In the genomic region with DNA sequence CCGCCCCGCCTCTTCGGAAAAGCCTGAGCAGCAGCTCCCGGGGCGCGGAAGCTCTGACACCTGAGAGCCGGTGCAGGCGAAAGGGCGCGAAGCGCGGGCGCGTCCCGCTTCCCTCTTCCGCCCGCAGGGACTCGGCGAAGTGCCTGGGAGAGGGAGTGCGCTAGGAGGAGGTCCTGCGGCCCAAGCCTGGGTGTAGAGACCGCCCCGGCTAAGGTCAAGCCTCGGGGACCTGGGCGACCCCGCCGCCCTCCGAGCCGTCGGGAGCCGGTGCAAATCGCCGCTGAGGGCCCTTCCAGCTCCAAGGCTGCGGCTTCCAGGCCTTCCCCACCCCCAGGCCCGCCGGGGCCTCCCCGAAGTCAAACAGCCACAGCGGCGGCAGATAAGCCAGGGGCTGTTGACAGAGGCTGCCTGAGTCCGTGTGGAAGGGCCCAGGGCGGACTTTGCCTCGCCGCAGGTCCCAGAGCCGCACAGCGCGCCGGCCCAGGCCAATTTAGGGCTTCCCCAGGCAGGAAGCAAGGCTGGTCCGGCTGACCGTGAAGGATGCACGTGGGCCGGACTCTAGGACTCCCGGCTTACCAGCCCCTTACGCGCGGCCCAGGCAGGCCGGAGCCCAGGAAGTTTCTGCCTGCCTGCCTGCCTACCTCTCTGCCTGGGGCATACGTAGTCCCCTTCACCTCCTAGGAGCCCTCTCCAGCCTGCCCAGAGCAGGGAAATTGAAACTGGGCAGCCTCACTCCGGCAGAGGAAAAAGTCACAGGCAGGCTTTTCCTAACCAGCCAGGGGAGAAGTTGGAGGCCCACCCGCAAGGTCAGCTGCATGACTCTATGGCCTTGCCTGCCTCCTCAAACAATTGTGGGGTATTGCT, we compare ENCODE assay signal across 11 cellular contexts. TPM values are rescaled to one million over a fixed set of nuclear protein-coding genes. Genes with fewer than 3 reads are reported as not detected.
DNase-seq lines count a peak whose midpoint lies in the region; ATAC-seq and TF ChIP-seq lines count a peak whose summit lies in the region.
"Had no signal": no experiment of that assay in that cellular context is flagged by ENCODE, and none has a peak within 500 bp of the region (broad histone marks: within the 10 kb centered on the region; RNA-seq: fewer than 3 reads in every experiment).

No MANE protein-coding gene starts in this region.

- no CpG with 5 or more reads among the region's 59 CpGs for WGBS in mesendoderm (ENCODE audit: extremely low coverage, insufficient coverage, low lambda C conversion rate)
- 40% methylated on average over 56 of the region's 59 CpGs; no CpG with 5 or more reads in 1 of the 2 donors for WGBS in transverse colon (ENCODE audit: low coverage in 1 of 2), 2 donors

- H3K27me3 ChIP-seq in dorsolateral prefrontal cortex (peaks cover 0 to 31% (median 3%) of the 10 kb centered on the region in 45 donors), mesendoderm (ENCODE audit: insufficient read depth, low read length, poor library complexity) (peaks cover 61% of the 10 kb centered on the region), transverse colon (peaks cover 29% of the 10 kb centered on the region)

- ATAC-seq in activated T-cell treated with anti-CD3 and anti-CD28 coated beads, Interleukin-2, amount 50 U/mL, for 72 hours (replicated peaks in 1 of 2), result no peak
- no peak for ATAC-seq in activated T-cell treated with anti-CD3 and anti-CD28 coated beads, Interleukin-2, amount 50 U/mL, for 4 hours

- intact Hi-C loops in dorsolateral prefrontal cortex (cut with DNase I), result no loop called here
- intact Hi-C loops in transverse colon (cut with DNase I; ENCODE audit: low total_unique reads), result no loop called here

- H3K4me2 ChIP-seq in mesendoderm (ENCODE audit: low read length), result peak overlapping the region; percentile 57

- H3K4me1 Mint-ChIP-seq in activated T-cell treated with anti-CD3 and anti-CD28 coated beads, Interleukin-2, amount 50 U/mL, for 72 hours (ENCODE audit: low read depth), result peaks cover 28% of the 10 kb centered on the region
- H3K4me1 Mint-ChIP-seq in activated T-cell treated with anti-CD3 and anti-CD28 coated beads, Interleukin-2, amount 50 U/mL, for 4 hours (ENCODE audit: low read depth), result peaks cover 20% of the 10 kb centered on the region

- peaks cover 66% of the 10 kb centered on the region for H3K27me3 Mint-ChIP-seq in activated T-cell treated with anti-CD3 and anti-CD28 coated beads, Interleukin-2, amount 50 U/mL, for 72 hours (ENCODE audit: low read depth)
- H3K27me3 Mint-ChIP-seq in activated T-cell treated with anti-CD3 and anti-CD28 coated beads, Interleukin-2, amount 50 U/mL, for 4 hours (ENCODE audit: low read depth), result peaks cover 60% of the 10 kb centered on the region

- no peak overlapping the region for H2BK15ac ChIP-seq in mesendoderm (replicated peaks; ENCODE audit: low read depth)

- no peaks in the 10 kb centered on the region for H3K9me3 Mint-ChIP-seq in activated T-cell treated with anti-CD3 and anti-CD28 coated beads, Interleukin-2, amount 50 U/mL, for 72 hours
- H3K9me3 Mint-ChIP-seq in activated T-cell treated with anti-CD3 and anti-CD28 coated beads, Interleukin-2, amount 50 U/mL, for 4 hours, result no peaks in the 10 kb centered on the region

- H3K23ac ChIP-seq in mesendoderm (ENCODE audit: low read length), result no peak overlapping the region

- no peak overlapping the region for H4K8ac ChIP-seq in mesendoderm (ENCODE audit: low read depth, low read length)

- no peaks in the 10 kb centered on the region for H3K79me2 ChIP-seq in mesendoderm (ENCODE audit: control insufficient read depth, insufficient read depth, low read length)

- TF ChIP-seq EP300 in transverse colon (IDR thresholded peaks at IDR 0.05; ENCODE audit: low read depth), result no peak

- no peaks in the 10 kb centered on the region for H3K36me3 Mint-ChIP-seq in activated T-cell treated with anti-CD3 and anti-CD28 coated beads, Interleukin-2, amount 50 U/mL, for 72 hours (ENCODE audit: insufficient read depth in 2 of 2)
- no peaks in the 10 kb centered on the region for H3K36me3 Mint-ChIP-seq in activated T-cell treated with anti-CD3 and anti-CD28 coated beads, Interleukin-2, amount 50 U/mL, for 4 hours (ENCODE audit: insufficient read depth)

- H2AK5ac ChIP-seq in mesendoderm (ENCODE audit: low read length), result no peak overlapping the region

- in situ Hi-C loops in transverse colon (cut with MboI; ENCODE audit: low pct_ligation_motif_present in 1 of 4, low pct_unique_long_range_greater_than_20kb in 1 of 4, low sequenced_read_pairs in 3 of 4), result no loop called here

- H3K27ac ChIP-seq in dorsolateral prefrontal cortex (peak overlapping the region in 37 of 59 donors; percentile 6 to 82 (median 55)), mesendoderm (ENCODE audit: low read depth, low read length) (no peak overlapping the region), transverse colon (peak overlapping the region; percentile 81 to 94 (median 90))
- H3K27ac ChIP-seq: tibial artery, WERI-Rb-1 had no signal

- no peak overlapping the region for H4K5ac ChIP-seq in mesendoderm (ENCODE audit: low read length)

- H3K4me1 ChIP-seq in mesendoderm (ENCODE audit: control insufficient read depth, low read depth, low read length), result peaks cover 4% of the 10 kb centered on the region
- peaks cover 13 to 34% (median 32%) of the 10 kb centered on the region in 4 donors for H3K4me1 ChIP-seq in transverse colon

- H3K4ac ChIP-seq in mesendoderm (ENCODE audit: low read depth, low read length), result no peak overlapping the region

- H2BK5ac ChIP-seq in mesendoderm (ENCODE audit: low read length), result no peak overlapping the region

- no peak for DNase-seq in activated T-cell treated with anti-CD3 and anti-CD28 coated beads, Interleukin-2, amount 50 U/mL, for 72 hours
- DNase-seq in activated T-cell treated with anti-CD3 and anti-CD28 coated beads, Interleukin-2, amount 50 U/mL, for 4 hours, result no peak
- no peak for DNase-seq in dorsolateral prefrontal cortex
- DNase-seq in mesendoderm, result peak; percentile 63
- peak; percentile 82 for DNase-seq in transverse colon
- no peak for DNase-seq in activated effector memory CD4-positive, alpha-beta T cell treated with Interleukin-2 at 50 U/mL for 16 hours
- DNase-seq in AG20443 (ENCODE audit: low spot score), result no peak
- DNase-seq in NCI-H1105 (lab: John Stamatoyannopoulos, UW), result no peak
- DNase-seq: NCI-H774, tibial artery, WERI-Rb-1 had no signal

- H3K4me3 ChIP-seq in dorsolateral prefrontal cortex (peak overlapping the region in 56 of 59 donors; percentile 0 to 81 (median 68)), mesendoderm (ENCODE audit: low read length) (no peak overlapping the region), transverse colon (peak overlapping the region; percentile 7 to 63 (median 46))

- peak overlapping the region; percentile 41 for H3K9ac ChIP-seq in mesendoderm (ENCODE audit: low read length)

- no peaks in the 10 kb centered on the region for H3K79me1 ChIP-seq in mesendoderm (ENCODE audit: low read length)

- TF ChIP-seq POLR2A in transverse colon (IDR thresholded peaks at IDR 0.05), result peak; percentile 63

- TF ChIP-seq CTCF in dorsolateral prefrontal cortex (IDR thresholded peaks at IDR 0.05 in 54 of 56, conservative IDR thresholded peaks at IDR 0.05 in 2 of 56; ENCODE audit: low read depth in 1 of 56, partially characterized antibody in 56 of 56), result no peak
- no peak for TF ChIP-seq CTCF in transverse colon (IDR thresholded peaks at IDR 0.05)

- H3K36me3 ChIP-seq in mesendoderm (ENCODE audit: control insufficient read depth, insufficient read depth, low read length) (no peaks in the 10 kb centered on the region), transverse colon (no peaks in the 10 kb centered on the region)
- H3K36me3 ChIP-seq: tibial artery, WERI-Rb-1 had no signal

- peak overlapping the region; percentile 81 to 84 for H3K4me3 Mint-ChIP-seq in activated T-cell treated with anti-CD3 and anti-CD28 coated beads, Interleukin-2, amount 50 U/mL, for 72 hours
- no peak overlapping the region for H3K4me3 Mint-ChIP-seq in activated T-cell treated with anti-CD3 and anti-CD28 coated beads, Interleukin-2, amount 50 U/mL, for 4 hours

- H3K56ac ChIP-seq in mesendoderm (ENCODE audit: low read length), result peak overlapping the region; percentile 50

- H3K27ac Mint-ChIP-seq in activated T-cell treated with anti-CD3 and anti-CD28 coated beads, Interleukin-2, amount 50 U/mL, for 72 hours, result no peak overlapping the region

- H3K18ac ChIP-seq in mesendoderm (ENCODE audit: low read length), result no peak overlapping the region

- no peak overlapping the region for H2BK120ac ChIP-seq in mesendoderm (ENCODE audit: low read depth, low read length)

- H3K9me3 ChIP-seq in transverse colon, result no peaks in the 10 kb centered on the region
- H3K9me3 ChIP-seq: tibial artery had no signal

RNA-seq across cellular contexts. Expression of a gene that starts 2.3 kb away (rescaled TPM):
- total RNA-seq in activated T-cell treated with anti-CD3 and anti-CD28 coated beads, Interleukin-2, amount 50 U/mL, for 72 hours, result 10 to 100 TPM; 12.9 to 14.9 TPM
- under 1 TPM; 0.20 to 0.47 (median 0.27) TPM for total RNA-seq in activated T-cell treated with anti-CD3 and anti-CD28 coated beads, Interleukin-2, amount 50 U/mL, for 4 hours
- total RNA-seq in dorsolateral prefrontal cortex (100 to 1,000 TPM in 3 of 120 experiments, 10 to 100 TPM in 117; 10.7 to 128 (median 50.0) TPM), transverse colon (100 to 1,000 TPM in 3 of 4 donors, 10 to 100 TPM in 1; 57.6 to 161 (median 116) TPM)
- polyA plus RNA-seq in mesendoderm (2013, experiment 1 of 2), result 0.24 TPM
- polyA plus RNA-seq in mesendoderm (2013, experiment 2 of 2), result 0.24 TPM

RNA-seq across cellular contexts. Expression of a gene that starts 17.7 kb away (rescaled TPM):
- total RNA-seq in activated T-cell treated with anti-CD3 and anti-CD28 coated beads, Interleukin-2, amount 50 U/mL, for 72 hours, result 1 to 10 TPM in 1 of 2 donors, under 1 TPM in 1; 0.72 to 1.7 TPM
- under 1 TPM; 0.11 to 0.24 (median 0.23) TPM for total RNA-seq in activated T-cell treated with anti-CD3 and anti-CD28 coated beads, Interleukin-2, amount 50 U/mL, for 4 hours
- 1 to 10 TPM in 112 of 120 experiments, under 1 TPM in 8; 0.15 to 7.3 (median 2.6) TPM for total RNA-seq in dorsolateral prefrontal cortex
- 0.15 TPM for polyA plus RNA-seq in mesendoderm (2013, experiment 1 of 2)
- 0.14 TPM for polyA plus RNA-seq in mesendoderm (2013, experiment 2 of 2)
- total RNA-seq in transverse colon, result 10 to 100 TPM in 2 of 4 donors, 1 to 10 TPM in 1, under 1 TPM in 1; 0.40 to 15.0 (median 11.6) TPM

RNA-seq across cellular contexts. Expression of a gene that starts 48.1 kb away (rescaled TPM):
- 10 to 100 TPM; 43.5 to 48.5 TPM for total RNA-seq in activated T-cell treated with anti-CD3 and anti-CD28 coated beads, Interleukin-2, amount 50 U/mL, for 72 hours
- 10 to 100 TPM; 63.6 to 70.4 (median 66.2) TPM for total RNA-seq in activated T-cell treated with anti-CD3 and anti-CD28 coated beads, Interleukin-2, amount 50 U/mL, for 4 hours
- total RNA-seq in dorsolateral prefrontal cortex, result 10 to 100 TPM; 24.8 to 60.8 (median 39.0) TPM
- polyA plus RNA-seq in mesendoderm (2013, experiment 1 of 2), result 37.7 TPM
- polyA plus RNA-seq in mesendoderm (2013, experiment 2 of 2), result 34.9 TPM
- 10 to 100 TPM; 12.3 to 35.6 (median 19.7) TPM for total RNA-seq in transverse colon

Comparison
In these comparisons a context has a peak if more than half of its experiments do, and no peak if none do; other contexts are left out.
1. RNA of a gene that starts 2.3 kb away (total RNA-seq): 57.6 to 161 TPM in transverse colon, 10.7 to 128 TPM in dorsolateral prefrontal cortex and 12.9 to 14.9 TPM in activated T-cell treated with anti-CD3 and anti-CD28 coated beads, Interleukin-2, amount 50 U/mL, for 72 hours; 0.20 to 0.47 TPM in activated T-cell treated with anti-CD3 and anti-CD28 coated beads, Interleukin-2, amount 50 U/mL, for 4 hours; every median in the first group is over 4 times any median in the second.
2. DNase-seq: peak in mesendoderm (single experiment) and transverse colon (single experiment); none in activated T-cell treated with anti-CD3 and anti-CD28 coated beads, Interleukin-2, amount 50 U/mL, for 72 hours (0 of 2), activated T-cell treated with anti-CD3 and anti-CD28 coated beads, Interleukin-2, amount 50 U/mL, for 4 hours (single experiment), dorsolateral prefrontal cortex (0 of 10), activated effector memory CD4-positive, alpha-beta T cell treated with Interleukin-2 at 50 U/mL for 16 hours (single experiment), AG20443 (single experiment) and NCI-H1105 (single experiment).